14 cellular contexts compared by ENCODE assay signal in genomic region chr10:14698487-14699170, GRCh38.
DNase-seq lines count a peak whose midpoint lies in the region; ATAC-seq lines count a peak whose summit lies in the region.
"Had no signal": no experiment of that assay in that cellular context is flagged by ENCODE, and none has a peak within 500 bp of the region (broad histone marks: within the 10 kb centered on the region; RNA-seq: fewer than 3 reads in every experiment).

No MANE protein-coding gene starts in this region.

- no peaks in the 10 kb centered on the region for H3K27me3 Mint-ChIP-seq in stimulated activated naive CD8-positive, alpha-beta T cell treated with anti-CD3 and anti-CD28 coated beads, Interleukin-15, amount 100 ng/mL, for 72 hours
- no peaks in the 10 kb centered on the region for H3K27me3 Mint-ChIP-seq in naive thymus-derived CD8-positive, alpha-beta T cell

- no peak for ATAC-seq in stimulated activated naive CD8-positive, alpha-beta T cell treated with anti-CD3 and anti-CD28 coated beads, Interleukin-15, amount 100 ng/mL, for 72 hours
- no peak for ATAC-seq in naive thymus-derived CD8-positive, alpha-beta T cell
- ATAC-seq: activated CD8-positive, alpha-beta T cell treated with anti-CD3 and anti-CD28 coated beads, Interleukin-2, amount 10 ng/mL, durations not matched to agents 7 days and 5 days; left colon had no signal

- H3K4me1 Mint-ChIP-seq in stimulated activated naive CD8-positive, alpha-beta T cell treated with anti-CD3 and anti-CD28 coated beads, Interleukin-15, amount 100 ng/mL, for 72 hours, result no peaks in the 10 kb centered on the region
- H3K4me1 Mint-ChIP-seq in naive thymus-derived CD8-positive, alpha-beta T cell, result peaks cover 0 to 2% (median 0%) of the 10 kb centered on the region in 4 donors
- H3K4me1 Mint-ChIP-seq: nephron had no signal

- DNase-seq in Caki2 (ENCODE audit: low read depth) (peak; percentile 6), HPDE6-E6E7 (ENCODE audit: extremely low spot score) (peak; percentile 13), astrocyte of the hippocampus (ENCODE audit: low read depth, low spot score) (peak; percentile 49), iris pigment epithelial cell (ENCODE audit: low read depth) (peak; percentile 55), MV-4-11 (lab: John Stamatoyannopoulos, UW) (no peak), substantia nigra (lab: John Stamatoyannopoulos, UW) (no peak)
- no peak for DNase-seq in stimulated activated naive CD8-positive, alpha-beta T cell treated with anti-CD3 and anti-CD28 coated beads, Interleukin-15, amount 100 ng/mL, for 72 hours
- no peak for DNase-seq in naive thymus-derived CD8-positive, alpha-beta T cell
- DNase-seq: activated CD8-positive, alpha-beta T cell treated with anti-CD3 and anti-CD28 coated beads, Interleukin-2, amount 10 ng/mL, durations not matched to agents 7 days and 5 days; activated naive CD4-positive, alpha-beta T cell; left colon; PC-9 had no signal

- no peak overlapping the region for H3K4me3 Mint-ChIP-seq in stimulated activated naive CD8-positive, alpha-beta T cell treated with anti-CD3 and anti-CD28 coated beads, Interleukin-15, amount 100 ng/mL, for 72 hours
- no peak overlapping the region for H3K4me3 Mint-ChIP-seq in naive thymus-derived CD8-positive, alpha-beta T cell
- H3K4me3 Mint-ChIP-seq: activated CD8-positive, alpha-beta T cell treated with anti-CD3 and anti-CD28 coated beads, Interleukin-2, amount 10 ng/mL, durations not matched to agents 7 days and 5 days; nephron had no signal

- H3K27ac ChIP-seq in substantia nigra (ENCODE audit: low read depth, low read length, poor library complexity, severe bottlenecking), result no peak overlapping the region
- H3K27ac ChIP-seq: coronary artery, PC-9 had no signal

- peaks cover 0 to 12% (median 3%) of the 10 kb centered on the region in 3 donors for H3K36me3 Mint-ChIP-seq in naive thymus-derived CD8-positive, alpha-beta T cell

- POLR2A ChIA-PET in naive thymus-derived CD8-positive, alpha-beta T cell (lab: Charles Lee), result no interaction called here

- in situ Hi-C loops in Caki2 (cut with HindIII; ENCODE audit: low pct_unique_long_range_greater_than_20kb, low sequenced_read_pairs), result no loop called here

- H3K9me3 Mint-ChIP-seq in stimulated activated naive CD8-positive, alpha-beta T cell treated with anti-CD3 and anti-CD28 coated beads, Interleukin-15, amount 100 ng/mL, for 72 hours, result peaks cover 4 to 8% of the 10 kb centered on the region in 2 donors
- H3K9me3 Mint-ChIP-seq in naive thymus-derived CD8-positive, alpha-beta T cell, result peaks cover 0 to 3% (median 0%) of the 10 kb centered on the region in 9 donors

- H3K27ac Mint-ChIP-seq in stimulated activated naive CD8-positive, alpha-beta T cell treated with anti-CD3 and anti-CD28 coated beads, Interleukin-15, amount 100 ng/mL, for 72 hours, result peak overlapping the region in 1 of 2 donors; percentile 16
- peak overlapping the region in 3 of 10 donors; percentile 37 to 74 (median 43) for H3K27ac Mint-ChIP-seq in naive thymus-derived CD8-positive, alpha-beta T cell
- H3K27ac Mint-ChIP-seq: activated CD8-positive, alpha-beta T cell treated with anti-CD3 and anti-CD28 coated beads, Interleukin-2, amount 10 ng/mL, durations not matched to agents 7 days and 5 days; nephron had no signal

Comparison
In these comparisons a context has a peak if more than half of its experiments do, and no peak if none do; other contexts are left out.
1. DNase-seq: peak in Caki2 (single experiment), HPDE6-E6E7 (single experiment), astrocyte of the hippocampus (single experiment) and iris pigment epithelial cell (single experiment); none in stimulated activated naive CD8-positive, alpha-beta T cell treated with anti-CD3 and anti-CD28 coated beads, Interleukin-15, amount 100 ng/mL, for 72 hours (0 of 2), MV-4-11 (single experiment), substantia nigra (0 of 49) and naive thymus-derived CD8-positive, alpha-beta T cell (0 of 10).